In genomic region chr2:205568620-205569019, GRCh38 we compare ENCODE assay signal across 24 cellular contexts.
"Had no signal": no experiment of that assay in that cellular context is flagged by ENCODE, and none has a peak within 500 bp of the region (broad histone marks: within the 10 kb centered on the region; RNA-seq: fewer than 3 reads in every experiment).

No MANE protein-coding gene starts in this region.

- H3K4me3 ChIP-seq: ascending aorta, SJCRH30 had no signal

- H3K27ac ChIP-seq: ascending aorta, KMS-11, SJCRH30, VCaP had no signal

- ATAC-seq: activated naive CD4-positive, alpha-beta T cell treated with anti-CD3 and anti-CD28 coated beads, Interleukin-2, amount 50 U/mL, for 72 hours; activated naive CD8-positive, alpha-beta T cell treated with anti-CD3 and anti-CD28 coated beads, Interleukin-2, amount 50 U/mL, for 24 hours; activated T-cell treated with anti-CD3 and anti-CD28 coated beads, Interleukin-2, amount 50 U/mL, for 4 hours had no signal

- DNase-seq: activated CD4-positive, alpha-beta memory T cell treated with anti-CD3 and anti-CD28 coated beads for 36 hours; activated CD4-positive, alpha-beta T cell treated with anti-CD3 and anti-CD28 coated beads, Interleukin-2, amount 10 ng/mL, durations not matched to agents 7 days and 5 days; activated CD4-positive, CD25-positive, alpha-beta regulatory T cell; activated CD8-positive, alpha-beta memory T cell treated with anti-CD3 and anti-CD28 coated beads for 24 hours; activated effector memory CD4-positive, alpha-beta T cell treated with anti-CD3 and anti-CD28 coated beads, Interleukin-2, amount 50 U/mL, for 16 hours; activated naive CD4-positive, alpha-beta T cell treated with Interleukin-2 at 50 U/mL for 16 hours; activated naive CD8-positive, alpha-beta T cell treated with anti-CD3 and anti-CD28 coated beads, Interleukin-2, amount 50 U/mL, for 24 hours; activated T-cell treated with anti-CD3 and anti-CD28 coated beads, Interleukin-2, amount 50 U/mL, for 4 hours; amniotic stem cell; cerebellar nuclear complex; NCI-H1092; NCI-H1417; NCI-H1930; NCI-H2107; NCI-H345; NCI-H510A; NCI-H526 treated with DMSO at 0.1 percent for 48 hours; SJCRH30; SK-N-SH; T-helper 1 cell had no signal

- H3K9me3 ChIP-seq: ascending aorta, SJCRH30, SK-N-SH had no signal

- H3K9ac ChIP-seq: KMS-11, SK-N-SH had no signal

- H3K4me2 ChIP-seq: KMS-11, SK-N-SH had no signal

- H3K36me3 ChIP-seq: ascending aorta, SJCRH30 had no signal

- H3K27me3 ChIP-seq: ascending aorta, SJCRH30 had no signal
